Comparison of ENCODE assay signal across 1 cellular context in genomic region chrX:140524556-140524955, GRCh38.
TF ChIP-seq lines count a peak whose summit lies in the region.

No MANE protein-coding gene starts in this region.

TF ChIP-seq in WTC11, 78 proteins besides CTCF, POLR2A, EP300 and RAD21 (continued from another document):
- TF ChIP-seq ERG (CRISPR knock-in tag; IDR thresholded peaks at IDR 0.05) (no peak), USF2 (CRISPR knock-in tag; IDR thresholded peaks at IDR 0.05) (no peak), ZNF423 (CRISPR knock-in tag; IDR thresholded peaks at IDR 0.05) (no peak), TEAD4 (CRISPR knock-in tag; IDR thresholded peaks at IDR 0.05) (no peak), GABPB1 (CRISPR knock-in tag; IDR thresholded peaks at IDR 0.05) (no peak), MYBL2 (CRISPR knock-in tag; IDR thresholded peaks at IDR 0.05) (no peak), MXD4 (CRISPR knock-in tag; IDR thresholded peaks at IDR 0.05; ENCODE audit: borderline replicate concordance) (no peak), PREB (CRISPR knock-in tag; IDR thresholded peaks at IDR 0.05; ENCODE audit: borderline replicate concordance) (no peak), IRF2 (CRISPR knock-in tag; IDR thresholded peaks at IDR 0.05; ENCODE audit: borderline replicate concordance, low read depth) (no peak), ZNF425 (CRISPR knock-in tag; conservative IDR thresholded peaks at IDR 0.05) (no peak)
